8 cellular contexts compared by ENCODE assay signal in genomic region chr9:135907446-135908333, GRCh38. TPM values are rescaled to one million over a fixed set of nuclear protein-coding genes. Genes with fewer than 3 reads are reported as not detected.
DNase-seq lines count a peak whose midpoint lies in the region; ATAC-seq and TF ChIP-seq lines count a peak whose summit lies in the region.

CAMSAP1 (minus strand) TSS chr9:135907546; CDS start chr9:135907159, 387 bp downstream.

- H3K79me2 ChIP-seq in parathyroid adenoma = peaks cover 16% of the 10 kb centered on the region

- WGBS in thyroid gland, 2 donors = 0% methylated on average over 4 of the region's 108 CpGs; no CpG with 5 or more reads in 1 of the 2 donors

- TF ChIP-seq CTCF in GM12865 (IDR thresholded peaks at IDR 0.05; ENCODE audit: insufficient read depth, low read depth, low read length, missing control alignments) (no peak), parathyroid adenoma (IDR thresholded peaks at IDR 0.05) (no peak), thyroid gland (IDR thresholded peaks at IDR 0.05) (no peak)

- H3K4me1 ChIP-seq in parathyroid adenoma (no peaks in the 10 kb centered on the region), thyroid gland (peaks cover 18 to 30% of the 10 kb centered on the region in 2 donors)

- peak; percentile 80 for ATAC-seq in HG02678 (IDR thresholded peaks at IDR 0.05; ENCODE audit: unreplicated experiment)
- ATAC-seq in Right ventricle myocardium superior (ENCODE audit: poor library complexity) = peak; percentile 98

- intact Hi-C loops in Right ventricle myocardium superior (cut with DNase I) (no loop called here), thyroid gland (cut with DNase I) (loop anchor here (5.0 kb wide), 2 partner anchors 55 to 210 kb away; partner anchors contain the start of genes TMEM250 and UBAC1)

- H3K27ac ChIP-seq in parathyroid adenoma = peak within 1 kb of the TSS; percentile 12
- H3K27ac ChIP-seq in thyroid gland = peak within 1 kb of the TSS in 1 of 3 donors; percentile 67

- H3K9ac ChIP-seq in parathyroid adenoma = no peak within 1 kb of the TSS

- H3K27me3 ChIP-seq in parathyroid adenoma (ENCODE audit: control insufficient read depth, insufficient read depth, low read length) = no peaks in the 10 kb centered on the region
- H3K27me3 ChIP-seq in thyroid gland = no peaks in the 10 kb centered on the region

- TF ChIP-seq POLR2A in thyroid gland (IDR thresholded peaks at IDR 0.05) = peak in 1 of 2 donors; percentile 56

- H3K4me2 ChIP-seq in parathyroid adenoma (ENCODE audit: low read length) = peak within 1 kb of the TSS; percentile 96

- no peaks in the 10 kb centered on the region for H3K9me3 ChIP-seq in parathyroid adenoma (ENCODE audit: control insufficient read depth, low read length)
- no peaks in the 10 kb centered on the region for H3K9me3 ChIP-seq in thyroid gland

- H3K36me3 ChIP-seq in parathyroid adenoma (ENCODE audit: control insufficient read depth, insufficient read depth, low read length) (no peaks in the 10 kb centered on the region), thyroid gland (no peaks in the 10 kb centered on the region)

- H3K4me3 ChIP-seq in GM12865 (ENCODE audit: low read depth, low read length) = peak within 1 kb of the TSS; percentile 87
- peak within 1 kb of the TSS; percentile 69 for H3K4me3 ChIP-seq in parathyroid adenoma (ENCODE audit: low read depth, low read length)
- H3K4me3 ChIP-seq in thyroid gland (replicated peaks in 1 of 3) = peak within 1 kb of the TSS; percentile 58 to 82 (median 69)

- H2AFZ ChIP-seq in parathyroid adenoma = peak within 1 kb of the TSS; percentile 85

- DNase-seq in GM12865 (ENCODE audit: low read depth) (peak; percentile 98), NCI-H1417 treated with DMSO at 0.1 percent for 48 hours (lab: John Stamatoyannopoulos, UW) (peak; percentile 81), SW480 (ENCODE audit: low spot score) (peak; percentile 91), Right ventricle myocardium superior (peak; percentile 95), thyroid gland (peak; percentile 88 to 92)
- DNase-seq in activated naive CD8-positive, alpha-beta T cell treated with anti-CD3 and anti-CD28 coated beads, Interleukin-2, amount 50 U/mL, for 16 hours (ENCODE audit: low read depth, low spot score) = peak; percentile 83

RNA-seq across cellular contexts. Expression of gene CAMSAP1, which starts in this region (rescaled TPM):
- 18.3 TPM for total RNA-seq in Right ventricle myocardium superior
- 10 to 100 TPM; 11.8 to 23.4 (median 19.9) TPM for total RNA-seq in thyroid gland
